8 cellular contexts compared by ENCODE assay signal in the genomic region with DNA sequence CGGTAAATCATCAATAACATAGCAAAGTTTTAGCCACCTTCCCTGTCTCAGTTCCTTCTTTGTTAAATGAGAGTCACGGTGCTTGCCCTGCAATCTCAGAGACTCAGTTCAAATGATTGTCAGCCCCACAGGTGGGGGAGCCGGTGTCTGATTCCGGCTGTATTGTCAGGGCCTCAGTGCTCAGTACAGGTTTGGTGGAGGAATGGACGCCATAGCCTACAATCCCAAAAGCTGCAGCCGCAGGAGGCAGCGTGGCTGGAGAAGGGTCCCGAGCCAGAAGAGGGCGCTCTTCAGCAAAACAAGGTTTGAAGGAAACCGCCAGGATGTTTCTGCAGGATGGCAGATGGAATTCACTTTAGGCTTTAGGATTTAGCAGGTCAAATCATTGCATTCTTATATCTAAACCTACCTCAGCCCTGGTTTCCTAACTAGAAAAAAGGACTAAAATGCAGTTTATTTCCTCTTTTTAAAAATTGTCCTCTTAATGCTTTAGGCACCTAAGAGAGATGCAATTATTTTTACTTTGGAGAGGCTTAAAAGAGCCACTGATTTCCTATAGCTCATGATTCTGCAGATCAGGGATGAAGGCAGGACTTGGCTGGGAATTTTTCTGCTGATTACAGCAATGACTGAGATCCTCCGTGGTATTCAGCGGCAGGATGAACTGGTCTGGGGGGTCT. TPM values are rescaled to one million over a fixed set of nuclear protein-coding genes. Genes with fewer than 3 reads are reported as not detected.
DNase-seq lines count a peak whose midpoint lies in the region; ATAC-seq, FAIRE-seq and TF ChIP-seq lines count a peak whose summit lies in the region.

No MANE protein-coding gene starts in this region.

- no peak overlapping the region for H4K8ac ChIP-seq in IMR-90 (ENCODE audit: low read depth in 2 of 2, low read length in 2 of 2)

- in situ Hi-C loops in IMR-90 (cut with MboI; ENCODE audit: low sequenced_read_pairs): loop anchor here (5.0 to 10.0 kb wide), 2 partner anchors 179 to 393 kb away; no protein-coding TSS in a partner anchor

- no peak for DNase-seq in D721Med (ENCODE audit: insufficient read length, low spot score)
- peak; percentile 76 for DNase-seq in IMR-90
- peak; percentile 84 for DNase-seq in NT2/D1 (ENCODE audit: low read depth, low spot score)
- peak; percentile 38 for DNase-seq in activated CD8-positive, alpha-beta memory T cell treated with anti-CD3 and anti-CD28 coated beads, Interleukin-2, amount 50 U/mL, for 24 hours (ENCODE audit: extremely low read depth)
- DNase-seq in endothelial cell of umbilical vein (ENCODE audit: low read depth, low spot score): peak; percentile 77
- peak; percentile 87 for DNase-seq in middle frontal gyrus (ENCODE audit: extremely low spot score, low spot score)

- no peaks in the 10 kb centered on the region for H4K20me1 ChIP-seq in IMR-90 (ENCODE audit: insufficient read depth, low read length)
- H4K20me1 ChIP-seq in endothelial cell of umbilical vein (replicated peaks; ENCODE audit: control insufficient read depth, extremely low read depth, insufficient read depth, low read length): no peaks in the 10 kb centered on the region

- H3K9me3 ChIP-seq in IMR-90 (ENCODE audit: control insufficient read depth, insufficient read depth, low read length) (no peaks in the 10 kb centered on the region), NT2/D1 (ENCODE audit: insufficient read depth, low read length) (no peaks in the 10 kb centered on the region), endothelial cell of umbilical vein (replicated peaks; ENCODE audit: control insufficient read depth, insufficient read depth, low read length) (no peaks in the 10 kb centered on the region)

- H3K4me1 ChIP-seq in IMR-90 (ENCODE audit: control insufficient read depth, insufficient read depth, low read length) (peaks cover 8% of the 10 kb centered on the region), NT2/D1 (ENCODE audit: insufficient read depth, insufficient read length) (no peaks in the 10 kb centered on the region), endothelial cell of umbilical vein (ENCODE audit: control insufficient read depth, extremely low read depth, insufficient read depth, low read length) (peaks cover 3% of the 10 kb centered on the region)

- peak overlapping the region; percentile 68 for H2AK9ac ChIP-seq in IMR-90 (replicated peaks; ENCODE audit: low read depth, low read length, poor library complexity)

- H2BK120ac ChIP-seq in IMR-90 (ENCODE audit: low read depth, low read length): no peak overlapping the region

- peak; percentile 60 for ATAC-seq in IMR-90 (ENCODE audit: low read depth)
- peak; percentile 73 for ATAC-seq in stimulated activated memory B cell treated with anti-CD40 and anti-IgM and Interleukin-4, amounts not matched to agents 10 μg/mL and 1 μg/mL and 100 μg/mL, for 72 hours
- ATAC-seq in HG02759 (IDR thresholded peaks at IDR 0.05; ENCODE audit: unreplicated experiment): no peak

- no peak overlapping the region; the same call in 1 of the 2 replicates for H3K23ac ChIP-seq in IMR-90 (ENCODE audit: low read depth, low read length)

- no peak overlapping the region for H3K14ac ChIP-seq in IMR-90 (replicated peaks; ENCODE audit: low read depth, low read length)

- H3K18ac ChIP-seq in IMR-90 (ENCODE audit: low read depth, low read length): no peak overlapping the region

- H3K9ac ChIP-seq in IMR-90 (ENCODE audit: low read depth, low read length) (no peak overlapping the region), NT2/D1 (ENCODE audit: insufficient read length, low read depth) (no peak overlapping the region), endothelial cell of umbilical vein (replicated peaks; ENCODE audit: extremely low read depth, insufficient read depth, low read length) (no peak overlapping the region)

- 0% methylated on average over 5 of the region's 12 CpGs; no CpG with 5 or more reads in 1 of the 2 experiments for WGBS in IMR-90 (ENCODE audit: extremely low coverage in 2 of 2, insufficient read length in 1 of 2), 2 experiments

- H3K27ac Mint-ChIP-seq in stimulated activated memory B cell treated with anti-CD40 and anti-IgM and Interleukin-4, amounts not matched to agents 10 μg/mL and 1 μg/mL and 100 μg/mL, for 72 hours: no peak overlapping the region

- H3K9me1 ChIP-seq in IMR-90 (ENCODE audit: insufficient read depth, low read length) (no peaks in the 10 kb centered on the region), endothelial cell of umbilical vein (replicated peaks; ENCODE audit: control insufficient read depth, extremely low read depth, insufficient read depth, low read length) (no peaks in the 10 kb centered on the region)

- H4K5ac ChIP-seq in IMR-90 (ENCODE audit: low read depth, low read length): no peak overlapping the region

- H3K4me2 ChIP-seq in IMR-90 (ENCODE audit: low read depth, low read length): no peak overlapping the region
- H3K4me2 ChIP-seq in endothelial cell of umbilical vein (ENCODE audit: insufficient read depth, low read length): no peak overlapping the region

- H2BK5ac ChIP-seq in IMR-90 (ENCODE audit: low read depth, low read length, poor library complexity, severe bottlenecking): no peak overlapping the region

- no peak overlapping the region for H4K91ac ChIP-seq in IMR-90 (ENCODE audit: insufficient read depth, low read depth, low read length)

- no peak overlapping the region for H3K4me3 Mint-ChIP-seq in stimulated activated memory B cell treated with anti-CD40 and anti-IgM and Interleukin-4, amounts not matched to agents 10 μg/mL and 1 μg/mL and 100 μg/mL, for 72 hours

- peak overlapping the region; percentile 83 for H2AFZ ChIP-seq in IMR-90 (replicated peaks; ENCODE audit: low read length, poor library complexity)
- peak overlapping the region; percentile 29 for H2AFZ ChIP-seq in endothelial cell of umbilical vein (ENCODE audit: low read depth, low read length)

- no peak overlapping the region for H2AK5ac ChIP-seq in IMR-90 (ENCODE audit: low read depth, low read length)

- H3K4me1 Mint-ChIP-seq in stimulated activated memory B cell treated with anti-CD40 and anti-IgM and Interleukin-4, amounts not matched to agents 10 μg/mL and 1 μg/mL and 100 μg/mL, for 72 hours: peaks cover 16% of the 10 kb centered on the region

- H3K56ac ChIP-seq in IMR-90 (ENCODE audit: extremely low read depth, insufficient read depth, low read length): no peak overlapping the region

- no peaks in the 10 kb centered on the region for H3K36me3 Mint-ChIP-seq in stimulated activated memory B cell treated with anti-CD40 and anti-IgM and Interleukin-4, amounts not matched to agents 10 μg/mL and 1 μg/mL and 100 μg/mL, for 72 hours

- dilution Hi-C loops in IMR-90 (cut with HindIII; ENCODE audit: low sequenced_read_pairs, unreplicated experiment) (loop anchor here (25.0 kb wide), 1 partner anchor 171 kb away; a partner anchor contains a TSS), endothelial cell of umbilical vein (cut with MboI; ENCODE audit: extremely low pct_ligation_motif_present, low sequenced_read_pairs) (no loop called here)

- H3K4me3 ChIP-seq in IMR-90 (ENCODE audit: insufficient read depth, low read depth, low read length) (no peak overlapping the region), NT2/D1 (ENCODE audit: insufficient read length, low read depth) (no peak overlapping the region), endothelial cell of umbilical vein (replicated peaks in 1 of 3; ENCODE audit: insufficient read depth in 1 of 3, low read depth in 1 of 3, low read length in 3 of 3) (no peak overlapping the region)

- H3K9me3 Mint-ChIP-seq in stimulated activated memory B cell treated with anti-CD40 and anti-IgM and Interleukin-4, amounts not matched to agents 10 μg/mL and 1 μg/mL and 100 μg/mL, for 72 hours: no peaks in the 10 kb centered on the region

- no peak overlapping the region for H3K4ac ChIP-seq in IMR-90 (ENCODE audit: low read depth, low read length)

- no peaks in the 10 kb centered on the region for H3K79me2 ChIP-seq in endothelial cell of umbilical vein (ENCODE audit: control insufficient read depth, insufficient read depth, low read length)

- POLR2A ChIA-PET in IMR-90 (lab: Charles Lee; ENCODE audit: unreplicated experiment) (no interaction called here), endothelial cell of umbilical vein (lab: Charles Lee) (no interaction called here)

- no peak overlapping the region for H2BK20ac ChIP-seq in IMR-90 (ENCODE audit: low read depth, low read length)

- intact Hi-C loops in IMR-90 (cut with micrococcal nuclease) (loop anchor here (1.0 kb wide), 4 partner anchors 119 to 346 kb away; no protein-coding TSS in a partner anchor), endothelial cell of umbilical vein (cut with micrococcal nuclease) (loop anchor here (1.0 to 2.0 kb wide), 3 partner anchors 180 to 347 kb away; no protein-coding TSS in a partner anchor)

- BruUV-seq in IMR-90 (replicated peaks; lab: Mats Ljungman, UMichigan) (no TSS peak), endothelial cell of umbilical vein (replicated peaks; lab: Mats Ljungman, UMichigan) (no TSS peak)

- no peaks in the 10 kb centered on the region for H3K27me3 ChIP-seq in IMR-90 (ENCODE audit: control insufficient read depth, insufficient read depth, low read length)
- no peaks in the 10 kb centered on the region for H3K27me3 ChIP-seq in NT2/D1 (ENCODE audit: insufficient read depth, insufficient read length)
- H3K27me3 ChIP-seq in endothelial cell of umbilical vein (ENCODE audit: control insufficient read depth in 2 of 2, insufficient read depth in 2 of 2, low read length in 2 of 2): peaks cover 0 to 2% of the 10 kb centered on the region in 2 experiments

- FAIRE-seq in D721Med (lab: Jason Lieb, UNC) (no peak), endothelial cell of umbilical vein (lab: Jason Lieb, UNC) (peak; percentile 79)

- CTCF ChIA-PET in IMR-90 (lab: Yijun Ruan, JAX): interaction anchor here (0.8 to 4.6 kb wide), 4 partner anchors 118 to 253 kb away, joined by 3 to 24 read pairs (median 3); no protein-coding TSS in a partner anchor
- CTCF ChIA-PET in endothelial cell of umbilical vein (lab: Charles Lee): interaction anchor here (0.9 to 5.5 kb wide), 22 partner anchors 12 to 347 kb away, joined by 3 to 141 read pairs (median 4); a partner anchor contains a TSS

- no peak overlapping the region for H3K27ac ChIP-seq in IMR-90 (ENCODE audit: insufficient read depth, low read length)
- H3K27ac ChIP-seq in endothelial cell of umbilical vein (ENCODE audit: insufficient read depth, low read depth, low read length): no peak overlapping the region

- H2BK15ac ChIP-seq in IMR-90 (ENCODE audit: low read depth, low read length): no peak overlapping the region

- no peaks in the 10 kb centered on the region for H3K27me3 Mint-ChIP-seq in stimulated activated memory B cell treated with anti-CD40 and anti-IgM and Interleukin-4, amounts not matched to agents 10 μg/mL and 1 μg/mL and 100 μg/mL, for 72 hours

- H3K79me1 ChIP-seq in IMR-90 (ENCODE audit: low read depth in 1 of 2, low read length in 2 of 2): no peaks in the 10 kb centered on the region

- no peaks in the 10 kb centered on the region for H3K36me3 ChIP-seq in IMR-90 (ENCODE audit: control insufficient read depth, insufficient read depth, low read length)
- no peaks in the 10 kb centered on the region for H3K36me3 ChIP-seq in NT2/D1 (ENCODE audit: insufficient read depth, insufficient read length, low read length)
- no peaks in the 10 kb centered on the region for H3K36me3 ChIP-seq in endothelial cell of umbilical vein (ENCODE audit: control insufficient read depth in 2 of 2, extremely low read depth in 1 of 2, insufficient read depth in 2 of 2, low read length in 2 of 2)

- TF ChIP-seq POLR2A in IMR-90 (IDR thresholded peaks at IDR 0.05; ENCODE audit: low read depth, low read length) (no peak), endothelial cell of umbilical vein (IDR thresholded peaks at IDR 0.05; ENCODE audit: low read depth, low read length) (no peak)

- TF ChIP-seq RAD21 in IMR-90 (IDR thresholded peaks at IDR 0.05; ENCODE audit: low read length): peak; percentile 90

- TF ChIP-seq CTCF in D721Med (IDR thresholded peaks at IDR 0.05; ENCODE audit: insufficient read depth, missing control alignments): peak; percentile 98
- TF ChIP-seq CTCF in IMR-90 (conservative IDR thresholded peaks at IDR 0.05; ENCODE audit: low read depth, low read length): peak; percentile 95
- TF ChIP-seq CTCF in endothelial cell of umbilical vein (IDR thresholded peaks at IDR 0.05; ENCODE audit: extremely low read depth in 1 of 2, insufficient read depth in 1 of 2, low read depth in 1 of 2, low read length in 2 of 2): peak; percentile 91 to 93

RNA-seq across cellular contexts. Expression of a gene that starts 29.2 kb away (rescaled TPM):
- total RNA-seq in IMR-90 (2012; rRNA removed): 53.6 and 86.7 TPM in 2 replicates
- polyA plus RNA-seq in IMR-90 (2012; rRNA removed): 171 and 406 TPM in 2 replicates
- 405 and 665 TPM in 2 replicates for polyA plus RNA-seq in IMR-90 (2012; cell fraction: cytosol; rRNA removed)
- 1,840 and 2,271 TPM in 2 replicates for polyA plus RNA-seq in IMR-90 (2012; cell fraction: nucleus; rRNA removed; ENCODE audit: low replicate concordance)
- total RNA-seq in endothelial cell of umbilical vein: 9.2 and 63.2 TPM in 2 replicates
- 41.6 and 55.6 TPM in 2 replicates for polyA plus RNA-seq in endothelial cell of umbilical vein
- 26.6 and 60.9 TPM in 2 replicates for polyA plus RNA-seq in endothelial cell of umbilical vein (2011; cell fraction: cytosol; rRNA removed)
- 187 and 302 TPM in 2 replicates for polyA plus RNA-seq in endothelial cell of umbilical vein (2011; cell fraction: nucleus; rRNA removed)
- polyA plus RNA-seq in endothelial cell of umbilical vein (2012): 1.9 and 7.0 TPM in 2 replicates
- polyA minus RNA-seq in endothelial cell of umbilical vein: 38.7 and 58.4 TPM in 2 replicates
- polyA minus RNA-seq in endothelial cell of umbilical vein (2011; cell fraction: cytosol; rRNA and poly(A)+ RNA removed): 55.3 TPM
- 149 and 293 TPM in 2 replicates for polyA minus RNA-seq in endothelial cell of umbilical vein (2011; cell fraction: nucleus; rRNA and poly(A)+ RNA removed)
